ENCODE assay signal across 1 cellular context in genomic region chr5:151351675-151352074, GRCh38.
A peak's percentile ranks its signal among the peaks of the same experiment; 100 is the strongest.
TF ChIP-seq lines count a peak whose summit lies in the region.

No MANE protein-coding gene starts in this region.

TF ChIP-seq in K562, 482 proteins besides CTCF, POLR2A, EP300 and RAD21 (continued from another document):
- TF ChIP-seq ATF3 (IDR thresholded peaks at IDR 0.05) (peak; percentile 72), ATF3 (CRISPR knock-in tag; conservative IDR thresholded peaks at IDR 0.05) (no peak), CEBPB (tag; IDR thresholded peaks at IDR 0.05) (peak; percentile 67), RFX5 (IDR thresholded peaks at IDR 0.05; ENCODE audit: low read depth, low read length) (no peak)
